In genomic region chr6:20034408-20034769, GRCh38 we compare ENCODE assay signal across 17 cellular contexts.
"Had no signal": no experiment of that assay in that cellular context is flagged by ENCODE, and none has a peak within 500 bp of the region (broad histone marks: within the 10 kb centered on the region; RNA-seq: fewer than 3 reads in every experiment).

No MANE protein-coding gene starts in this region.

- H3K9me3 ChIP-seq: esophagus muscularis mucosa, left lung, neutrophil had no signal

- H3K36me3 Mint-ChIP-seq: activated CD4-positive, alpha-beta memory T cell treated with anti-CD3 and anti-CD28 coated beads for 36 hours; activated CD8-positive, alpha-beta memory T cell treated with anti-CD3 and anti-CD28 coated beads, Interleukin-2, amount 10 ng/mL, durations not matched to agents 7 days and 5 days; activated naive CD4-positive, alpha-beta T cell treated with anti-CD3 and anti-CD28 coated beads, Interleukin-2, amount 50 U/mL, for 24 hours; naive B cell had no signal

- H3K4me3 ChIP-seq: esophagus muscularis mucosa, left lung, stomach had no signal

- H3K4me1 Mint-ChIP-seq: activated CD4-positive, alpha-beta T cell treated with anti-CD3 and anti-CD28 coated beads for 36 hours; activated naive CD4-positive, alpha-beta T cell treated with anti-CD3 and anti-CD28 coated beads, Interleukin-2, amount 50 U/mL, for 24 hours; naive B cell had no signal

- H3K36me3 ChIP-seq: esophagus muscularis mucosa, left lung, neutrophil, stomach had no signal

- H3K27ac ChIP-seq: esophagus muscularis mucosa, left lung, neutrophil, parathyroid adenoma, stomach, VCaP had no signal

- H3K27ac Mint-ChIP-seq: activated CD4-positive, alpha-beta memory T cell treated with anti-CD3 and anti-CD28 coated beads for 36 hours; activated CD4-positive, alpha-beta T cell treated with anti-CD3 and anti-CD28 coated beads for 36 hours; activated CD8-positive, alpha-beta memory T cell treated with anti-CD3 and anti-CD28 coated beads, Interleukin-2, amount 10 ng/mL, durations not matched to agents 7 days and 5 days; activated naive CD4-positive, alpha-beta T cell treated with anti-CD3 and anti-CD28 coated beads, Interleukin-2, amount 50 U/mL, for 24 hours; activated T-cell treated with anti-CD3 and anti-CD28 coated beads, Interleukin-2, amount 50 U/mL, for 24 hours had no signal

- DNase-seq: activated CD4-positive, alpha-beta memory T cell treated with anti-CD3 and anti-CD28 coated beads for 36 hours; activated CD4-positive, alpha-beta T cell treated with anti-CD3 and anti-CD28 coated beads for 36 hours; activated CD8-positive, alpha-beta memory T cell treated with anti-CD3 and anti-CD28 coated beads, Interleukin-2, amount 10 ng/mL, durations not matched to agents 7 days and 5 days; activated effector memory CD4-positive, alpha-beta T cell treated with anti-CD3 and anti-CD28 coated beads, Interleukin-2, amount 50 U/mL, for 16 hours; activated T-cell treated with anti-CD3 and anti-CD28 coated beads, Interleukin-2, amount 50 U/mL, for 24 hours; hippocampal formation; kidney; left lung; naive B cell; stimulated activated CD4-positive, alpha-beta T cell treated with anti-CD3 and anti-CD28 coated beads, Interleukin-12 subunit alpha, Interleukin-12 subunit beta, amount 100 ng/mL, for 4 hours; stimulated activated CD4-positive, alpha-beta T cell treated with anti-CD3 and anti-CD28 coated beads, Interleukin-2, amount 100 ng/mL, for 24 hours; stomach had no signal

- H3K9me3 Mint-ChIP-seq: activated CD4-positive, alpha-beta memory T cell treated with anti-CD3 and anti-CD28 coated beads for 36 hours; activated naive CD4-positive, alpha-beta T cell treated with anti-CD3 and anti-CD28 coated beads, Interleukin-2, amount 50 U/mL, for 24 hours; activated T-cell treated with anti-CD3 and anti-CD28 coated beads, Interleukin-2, amount 50 U/mL, for 24 hours had no signal

- ATAC-seq: activated CD4-positive, alpha-beta T cell treated with anti-CD3 and anti-CD28 coated beads for 36 hours; activated CD8-positive, alpha-beta memory T cell treated with anti-CD3 and anti-CD28 coated beads, Interleukin-2, amount 10 ng/mL, durations not matched to agents 7 days and 5 days; left lung had no signal

- H3K4me3 Mint-ChIP-seq: activated CD4-positive, alpha-beta memory T cell treated with anti-CD3 and anti-CD28 coated beads for 36 hours; activated CD4-positive, alpha-beta T cell treated with anti-CD3 and anti-CD28 coated beads for 36 hours; activated CD8-positive, alpha-beta memory T cell treated with anti-CD3 and anti-CD28 coated beads, Interleukin-2, amount 10 ng/mL, durations not matched to agents 7 days and 5 days; activated naive CD4-positive, alpha-beta T cell treated with anti-CD3 and anti-CD28 coated beads, Interleukin-2, amount 50 U/mL, for 24 hours; activated T-cell treated with anti-CD3 and anti-CD28 coated beads, Interleukin-2, amount 50 U/mL, for 24 hours; naive B cell had no signal
